2 cellular contexts compared by ENCODE assay signal in genomic region chr9:21668504-21668903, GRCh38.
TF ChIP-seq lines count a peak whose summit lies in the region.

No MANE protein-coding gene starts in this region.

TF ChIP-seq in GM23338, 12 proteins besides CTCF, POLR2A, EP300 and RAD21:
- TF ChIP-seq STAT1 (IDR thresholded peaks at IDR 0.05; ENCODE audit: unreplicated experiment) (no peak), EZH2 (IDR thresholded peaks at IDR 0.05; ENCODE audit: low read depth, unreplicated experiment) (no peak), REST (IDR thresholded peaks at IDR 0.05; ENCODE audit: unreplicated experiment) (no peak)
TF ChIP-seq in GM23338: peak in this region for 0.

TF ChIP-seq in endothelial cell of umbilical vein, 7 proteins besides CTCF, POLR2A, EP300 and RAD21:
- no peak for TF ChIP-seq JUN (IDR thresholded peaks at IDR 0.05; ENCODE audit: borderline replicate concordance, insufficient read depth, insufficient read length, low read depth)
- no peak for TF ChIP-seq POLR2AphosphoS5 (IDR thresholded peaks at IDR 0.05; ENCODE audit: insufficient read depth, low read depth, low read length)
- TF ChIP-seq GATA2 (IDR thresholded peaks at IDR 0.05; ENCODE audit: insufficient read depth, insufficient read length, low read depth, low read length): no peak
- no peak for TF ChIP-seq MYC (IDR thresholded peaks at IDR 0.05; ENCODE audit: low read depth, low read length)
- no peak for TF ChIP-seq EZH2 (IDR thresholded peaks at IDR 0.05; ENCODE audit: borderline replicate concordance, low read depth, low read length, severe bottlenecking)
- TF ChIP-seq MAX (IDR thresholded peaks at IDR 0.05; ENCODE audit: insufficient read depth, insufficient read length): no peak
- TF ChIP-seq FOS (IDR thresholded peaks at IDR 0.05; ENCODE audit: borderline replicate concordance, insufficient read depth, low read length): no peak
